20 cellular contexts compared by ENCODE assay signal in the genomic region with DNA sequence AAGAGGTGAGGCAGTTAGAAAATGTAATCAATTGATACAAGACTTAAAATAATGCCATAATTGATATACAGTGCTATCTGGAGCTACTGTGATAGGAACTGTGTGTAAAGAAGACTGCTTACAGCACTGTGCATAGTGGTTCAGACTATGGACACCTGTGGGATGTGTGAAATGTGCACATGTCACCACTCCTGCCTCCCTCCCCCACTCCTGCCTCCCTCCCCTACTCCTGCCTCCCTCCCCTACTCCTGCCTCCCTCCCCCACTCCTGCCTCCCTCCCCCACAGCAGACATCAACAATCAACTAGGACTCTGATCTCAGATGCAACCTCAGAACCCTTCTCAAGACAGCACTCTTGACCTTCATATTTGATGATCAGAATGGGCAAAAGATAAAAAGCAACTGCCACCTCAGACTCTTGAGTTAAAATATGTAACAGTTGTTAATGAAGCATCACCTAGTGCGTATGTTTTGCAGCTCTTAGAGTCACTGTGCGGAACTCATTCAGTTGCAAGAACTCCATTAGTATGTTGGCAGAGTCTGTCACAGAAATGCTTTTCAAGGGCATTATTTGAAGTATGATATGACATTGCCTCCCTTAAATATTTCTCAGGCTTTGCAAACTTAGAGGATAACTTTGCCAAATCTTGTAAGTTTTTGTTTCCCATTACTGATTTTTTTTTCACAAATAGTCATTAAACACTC.
"Had no signal": no experiment of that assay in that cellular context is flagged by ENCODE, and none has a peak within 500 bp of the region (broad histone marks: within the 10 kb centered on the region; RNA-seq: fewer than 3 reads in every experiment).

No MANE protein-coding gene starts in this region.

- H3K4me1 ChIP-seq: left lung, prostate gland, upper lobe of left lung had no signal

- H3K27ac Mint-ChIP-seq: activated CD4-positive, alpha-beta memory T cell treated with anti-CD3 and anti-CD28 coated beads for 36 hours; activated naive CD4-positive, alpha-beta T cell treated with anti-CD3 and anti-CD28 coated beads for 36 hours; activated T-cell treated with anti-CD3 and anti-CD28 coated beads, Interleukin-2, amount 50 U/mL, for 72 hours; immature natural killer cell; natural killer cell had no signal

- H3K9me3 Mint-ChIP-seq: activated CD4-positive, alpha-beta memory T cell treated with anti-CD3 and anti-CD28 coated beads for 36 hours; activated naive CD4-positive, alpha-beta T cell treated with anti-CD3 and anti-CD28 coated beads for 36 hours; activated T-cell treated with anti-CD3 and anti-CD28 coated beads, Interleukin-2, amount 50 U/mL, for 72 hours; natural killer cell had no signal

- H3K4me1 Mint-ChIP-seq: immature natural killer cell, natural killer cell had no signal

- H3K4me3 ChIP-seq: left lung, ovary, prostate gland, upper lobe of left lung had no signal

- H3K27me3 ChIP-seq: left lung, ovary, upper lobe of left lung had no signal

- H3K36me3 ChIP-seq: left lung, ovary, prostate gland, upper lobe of left lung had no signal

- H3K27ac ChIP-seq: left lung, ovary, prostate gland, upper lobe of left lung had no signal

- H3K9me3 ChIP-seq: left lung, ovary, prostate gland, upper lobe of left lung had no signal

- H3K4me3 Mint-ChIP-seq: activated CD4-positive, alpha-beta memory T cell treated with anti-CD3 and anti-CD28 coated beads for 36 hours; activated naive CD4-positive, alpha-beta T cell treated with anti-CD3 and anti-CD28 coated beads for 36 hours; activated T-cell treated with anti-CD3 and anti-CD28 coated beads, Interleukin-2, amount 50 U/mL, for 72 hours; immature natural killer cell; natural killer cell had no signal

- H3K27me3 Mint-ChIP-seq: activated CD4-positive, alpha-beta memory T cell treated with anti-CD3 and anti-CD28 coated beads for 36 hours had no signal

- DNase-seq: activated CD4-positive, alpha-beta memory T cell treated with anti-CD3 and anti-CD28 coated beads for 36 hours; activated CD4-positive, alpha-beta T cell treated with anti-CD3 and anti-CD28 coated beads for 48 hours; activated effector memory CD4-positive, alpha-beta T cell treated with Interleukin-2 at 50 U/mL for 16 hours; activated naive CD4-positive, alpha-beta T cell treated with anti-CD3 and anti-CD28 coated beads for 36 hours; activated T-cell treated with anti-CD3 and anti-CD28 coated beads, Interleukin-2, amount 50 U/mL, for 72 hours; amygdala; effector CD4-positive, alpha-beta T cell; foreskin fibroblast; immature natural killer cell; left lung; mammary epithelial cell; midbrain; natural killer cell; ovary; stimulated activated CD4-positive, alpha-beta T cell treated with anti-CD3 and anti-CD28 coated beads, Interleukin-4, amount 100 ng/mL, for 24 hours; stimulated activated naive CD8-positive, alpha-beta T cell treated with anti-CD3 and anti-CD28 coated beads, Interleukin-15, Interleukin-2, amounts not matched to agents 100 U/mL and 50 U/mL, for 24 hours; T-helper 2 cell; upper lobe of left lung had no signal

- H3K36me3 Mint-ChIP-seq: activated CD4-positive, alpha-beta memory T cell treated with anti-CD3 and anti-CD28 coated beads for 36 hours; immature natural killer cell; natural killer cell had no signal

- FAIRE-seq: endometrium had no signal
